In the genomic region with DNA sequence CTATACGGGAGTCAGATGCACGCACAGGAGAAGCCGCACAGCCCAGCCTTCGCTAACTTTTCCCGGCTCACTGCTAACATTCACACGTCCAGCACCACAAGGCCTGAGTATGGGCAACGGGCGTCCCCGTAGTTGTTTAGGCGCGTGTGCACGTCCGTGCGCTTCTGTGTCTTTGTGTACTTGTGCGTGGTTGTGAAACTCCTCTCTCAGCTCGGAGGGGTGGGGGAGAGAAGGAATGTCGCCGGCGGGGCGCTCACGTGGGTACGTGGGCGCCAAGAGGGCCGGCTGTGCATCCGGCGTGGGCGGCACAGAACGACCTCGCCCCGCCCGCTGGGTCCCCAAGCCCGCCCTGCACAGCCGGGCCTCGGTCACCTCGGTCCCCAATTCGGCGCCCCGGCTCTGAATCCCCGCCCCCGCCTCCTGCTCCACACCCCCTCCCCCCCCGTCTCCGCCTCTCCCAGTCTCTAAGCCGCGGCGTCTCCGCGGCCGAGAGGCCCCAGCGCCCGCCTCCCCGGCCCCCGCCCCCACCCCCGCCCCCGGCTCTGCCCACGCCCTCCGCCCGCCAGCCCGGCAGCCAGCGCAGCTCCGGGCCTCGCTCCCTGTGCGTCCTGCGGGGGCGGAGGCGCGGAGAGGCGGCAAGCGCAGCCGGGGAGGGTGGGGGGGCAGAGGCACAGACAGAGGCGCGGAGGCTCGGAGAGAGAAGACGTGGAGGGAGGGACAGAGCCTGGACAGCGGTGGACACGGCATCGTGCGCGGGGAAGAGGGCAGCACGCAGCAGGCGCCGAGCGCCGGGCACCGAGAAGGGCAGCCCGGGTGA, we compare ENCODE assay signal across 8 cellular contexts. TPM values are rescaled to one million over a fixed set of nuclear protein-coding genes. Genes with fewer than 3 reads are reported as not detected.
DNase-seq lines count a peak whose midpoint lies in the region; ATAC-seq, FAIRE-seq and TF ChIP-seq lines count a peak whose summit lies in the region.

TSS of gene NAB2 (plus strand) at position 673 of the 817 bp plus-strand sequence. CDS start 158 bp downstream, outside the sequence.

- H3K27me3 Mint-ChIP-seq in astrocyte (ENCODE audit: low read depth, unreplicated experiment): no peaks in the 10 kb centered on the region

- H3K36me3 Mint-ChIP-seq in astrocyte (ENCODE audit: low read depth, unreplicated experiment): peaks cover 12% of the 10 kb centered on the region

- peak within 1 kb of the TSS; percentile 59 for H2AFZ ChIP-seq in astrocyte (ENCODE audit: low read depth, low read length)

- H4K20me1 ChIP-seq in astrocyte (ENCODE audit: insufficient read depth, low read length): peaks cover 40% of the 10 kb centered on the region

- H3K4me3 Mint-ChIP-seq in astrocyte (ENCODE audit: unreplicated experiment): peak within 1 kb of the TSS; percentile 98

- H3K4me2 ChIP-seq in astrocyte (ENCODE audit: low read length): peak within 1 kb of the TSS; percentile 99

- H3K79me2 ChIP-seq in astrocyte (ENCODE audit: insufficient read depth, low read length): peaks cover 46% of the 10 kb centered on the region

- peak; percentile 68 for TF ChIP-seq POLR2A in GM18505 (IDR thresholded peaks at IDR 0.05; ENCODE audit: borderline replicate concordance, extremely low read depth, insufficient read depth, insufficient read length)
- peak in 1 of 2 donors; percentile 93 for TF ChIP-seq POLR2A in vagina (IDR thresholded peaks at IDR 0.05)

- DNase-seq in NCI-H187 treated with DMSO at 0.1 percent for 48 hours (lab: John Stamatoyannopoulos, UW): peak; percentile 70
- peak; percentile 93 for DNase-seq in T-helper 22 cell (ENCODE audit: low read depth)
- DNase-seq in astrocyte (ENCODE audit: low read depth): peak; percentile 92
- peak; percentile 92 for DNase-seq in hepatic stellate cell (ENCODE audit: low spot score)
- DNase-seq in renal cortical epithelial cell (ENCODE audit: low read depth): peak; percentile 89
- peak; percentile 96 to 97 for DNase-seq in vagina (ENCODE audit: extremely low spot score in 2 of 2)

- ATAC-seq in GM18505 (IDR thresholded peaks at IDR 0.05; ENCODE audit: unreplicated experiment) (peak; percentile 60), HG02943 (IDR thresholded peaks at IDR 0.05; ENCODE audit: low read depth, unreplicated experiment) (peak; percentile 55)

- H3K9me3 ChIP-seq in astrocyte (ENCODE audit: insufficient read depth, low read depth, low read length) (no peaks in the 10 kb centered on the region), vagina (no peaks in the 10 kb centered on the region)

- H3K27ac ChIP-seq in astrocyte (ENCODE audit: low read depth, low read length): peak within 1 kb of the TSS; percentile 98
- H3K27ac ChIP-seq in vagina: peak within 1 kb of the TSS; percentile 100

- intact Hi-C loops in vagina (cut with DNase I): no loop called here

- H3K4me1 ChIP-seq in astrocyte (ENCODE audit: insufficient read depth, low read length) (peaks cover 49% of the 10 kb centered on the region), vagina (peaks cover 54% of the 10 kb centered on the region)

- no peaks in the 10 kb centered on the region for H3K27me3 ChIP-seq in astrocyte (ENCODE audit: insufficient read depth, low read length)
- H3K27me3 ChIP-seq in vagina: no peaks in the 10 kb centered on the region

- peaks cover 28% of the 10 kb centered on the region for H3K4me1 Mint-ChIP-seq in astrocyte (ENCODE audit: low read depth, unreplicated experiment)

- H3K9ac ChIP-seq in astrocyte (ENCODE audit: low read length): peak within 1 kb of the TSS; percentile 94

- H3K36me3 ChIP-seq in astrocyte (ENCODE audit: insufficient read depth, low read length) (peaks cover 12% of the 10 kb centered on the region), vagina (peaks cover 0 to 27% of the 10 kb centered on the region in 2 donors)

- no peak for FAIRE-seq in astrocyte (lab: Jason Lieb, UNC)

- H3K4me3 ChIP-seq in astrocyte (ENCODE audit: insufficient read depth, low read depth, low read length): peak within 1 kb of the TSS; percentile 93
- peak within 1 kb of the TSS; percentile 81 to 89 for H3K4me3 ChIP-seq in vagina

- peak within 1 kb of the TSS; percentile 98 for H3K27ac Mint-ChIP-seq in astrocyte (ENCODE audit: unreplicated experiment)

- H3K9me3 Mint-ChIP-seq in astrocyte (ENCODE audit: unreplicated experiment): no peaks in the 10 kb centered on the region

- TF ChIP-seq CTCF in astrocyte (IDR thresholded peaks at IDR 0.05; ENCODE audit: insufficient read depth, low read depth, low read length) (no peak), vagina (IDR thresholded peaks at IDR 0.05) (no peak)

RNA-seq across cellular contexts. Expression of gene NAB2, which starts in this region (rescaled TPM):
- total RNA-seq in astrocyte (36.6 and 37.8 TPM in 2 replicates), renal cortical epithelial cell (13.5 and 16.3 TPM in 2 replicates), vagina (34.4 TPM)

Comparison
In these comparisons a context has a peak if more than half of its experiments do, and no peak if none do; other contexts are left out.
1. Peak in every context shown above with its lines: DNase-seq, ATAC-seq, H3K4me3 ChIP-seq and H3K27ac ChIP-seq.